1 cellular context compared by ENCODE assay signal in the genomic region with DNA sequence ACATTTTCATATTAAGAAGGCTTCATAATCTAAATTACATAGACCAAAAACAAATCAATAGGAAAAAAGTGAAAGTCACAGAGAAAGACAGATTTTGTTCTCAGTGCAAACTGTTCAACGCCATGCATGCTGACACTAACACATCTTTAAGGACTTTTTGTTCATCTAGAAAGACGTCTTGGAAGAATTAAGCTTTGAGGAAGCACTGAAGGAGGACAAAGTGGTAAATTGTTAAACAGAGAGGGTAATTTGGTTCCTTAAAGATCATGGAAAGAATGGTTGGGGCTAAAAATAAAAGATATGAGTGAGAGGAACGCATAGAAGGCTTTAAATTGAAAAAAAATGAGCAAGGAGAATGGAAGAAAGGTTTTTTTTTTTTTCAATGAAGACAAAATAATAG.
TF ChIP-seq lines count a peak whose summit lies in the region.

No MANE protein-coding gene starts in this region.

TF ChIP-seq in A549, 52 proteins besides CTCF, POLR2A, EP300 and RAD21 (continued from another document):
- TF ChIP-seq, protein P1, sequence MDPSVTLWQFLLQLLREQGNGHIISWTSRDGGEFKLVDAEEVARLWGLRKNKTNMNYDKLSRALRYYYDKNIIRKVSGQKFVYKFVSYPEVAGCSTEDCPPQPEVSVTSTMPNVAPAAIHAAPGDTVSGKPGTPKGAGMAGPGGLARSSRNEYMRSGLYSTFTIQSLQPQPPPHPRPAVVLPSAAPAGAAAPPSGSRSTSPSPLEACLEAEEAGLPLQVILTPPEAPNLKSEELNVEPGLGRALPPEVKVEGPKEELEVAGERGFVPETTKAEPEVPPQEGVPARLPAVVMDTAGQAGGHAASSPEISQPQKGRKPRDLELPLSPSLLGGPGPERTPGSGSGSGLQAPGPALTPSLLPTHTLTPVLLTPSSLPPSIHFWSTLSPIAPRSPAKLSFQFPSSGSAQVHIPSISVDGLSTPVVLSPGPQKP (IDR thresholded peaks at IDR 0.05; ENCODE audit: low read depth, low read length): no peak
- no peak for TF ChIP-seq FOXS1 (CRISPR knock-in tag; IDR thresholded peaks at IDR 0.05)
- no peak for TF ChIP-seq HOXA7 (CRISPR knock-in tag; IDR thresholded peaks at IDR 0.05)
- no peak for TF ChIP-seq NPAS2 (CRISPR knock-in tag; IDR thresholded peaks at IDR 0.05; ENCODE audit: borderline replicate concordance)
- TF ChIP-seq, protein P2, sequence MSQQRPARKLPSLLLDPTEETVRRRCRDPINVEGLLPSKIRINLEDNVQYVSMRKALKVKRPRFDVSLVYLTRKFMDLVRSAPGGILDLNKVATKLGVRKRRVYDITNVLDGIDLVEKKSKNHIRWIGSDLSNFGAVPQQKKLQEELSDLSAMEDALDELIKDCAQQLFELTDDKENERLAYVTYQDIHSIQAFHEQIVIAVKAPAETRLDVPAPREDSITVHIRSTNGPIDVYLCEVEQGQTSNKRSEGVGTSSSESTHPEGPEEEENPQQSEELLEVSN (IDR thresholded peaks at IDR 0.05; ENCODE audit: borderline replicate concordance, low read depth): no peak
- TF ChIP-seq CHD2 (IDR thresholded peaks at IDR 0.05; ENCODE audit: low read length, partially characterized antibody): no peak
- no peak for TF ChIP-seq HEYL (CRISPR knock-in tag; IDR thresholded peaks at IDR 0.05)
- TF ChIP-seq MAFK (IDR thresholded peaks at IDR 0.05; ENCODE audit: partially characterized antibody): no peak
- TF ChIP-seq CHD4 (IDR thresholded peaks at IDR 0.05; ENCODE audit: borderline replicate concordance): no peak
- no peak for TF ChIP-seq JUN (IDR thresholded peaks at IDR 0.05)
- no peak for TF ChIP-seq SMC3 (IDR thresholded peaks at IDR 0.05)
